Comparison of ENCODE assay signal across 24 cellular contexts in the genomic region with DNA sequence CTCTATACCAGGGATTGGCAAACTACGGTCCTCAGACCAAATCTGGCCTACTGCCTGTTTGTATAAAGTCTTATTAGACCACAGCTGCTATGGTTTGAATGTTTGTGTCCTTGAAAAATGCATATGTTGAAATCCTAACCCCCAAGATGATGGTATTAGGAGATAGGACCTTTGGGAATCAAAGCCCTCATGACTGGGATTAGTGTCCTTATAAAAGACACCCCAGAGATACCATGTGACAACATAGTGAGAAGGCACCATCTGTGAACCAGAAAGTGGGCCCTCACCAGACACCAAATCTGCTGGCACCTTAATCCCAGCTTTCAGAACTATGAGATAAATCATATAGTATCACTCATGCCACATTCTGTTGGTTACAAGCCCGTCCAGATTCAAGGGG. TPM values are rescaled to one million over a fixed set of nuclear protein-coding genes. Genes with fewer than 3 reads are reported as not detected.
A peak's percentile ranks its signal among the peaks of the same experiment; 100 is the strongest.
DNase-seq lines count a peak whose midpoint lies in the region; ATAC-seq, FAIRE-seq and TF ChIP-seq lines count a peak whose summit lies in the region.
"Had no signal": no experiment of that assay in that cellular context is flagged by ENCODE, and none has a peak within 500 bp of the region (broad histone marks: within the 10 kb centered on the region; RNA-seq: fewer than 3 reads in every experiment).

No MANE protein-coding gene starts in this region.

- H3K36me3 ChIP-seq in OCI-LY1 (ENCODE audit: insufficient read depth, low read length): peaks cover 80% of the 10 kb centered on the region
- no peaks in the 10 kb centered on the region for H3K36me3 ChIP-seq in mucosa of descending colon (ENCODE audit: low read depth)

- no peak for DNase-seq in CD4-positive, alpha-beta T cell
- no peak for DNase-seq in GM12891 (ENCODE audit: insufficient read length, low spot score)
- peak; percentile 74 for DNase-seq in fibroblast of gingiva (ENCODE audit: low read depth)
- DNase-seq in AG08396 (ENCODE audit: low spot score): no peak
- DNase-seq in MCF 10A (ENCODE audit: unreplicated experiment): no peak
- DNase-seq in activated CD4-positive, alpha-beta T cell treated with anti-CD3 and anti-CD28 coated beads for 4 hours: no peak
- DNase-seq in mucosa of descending colon: no peak
- DNase-seq: ACHN; BE2C; Calu3; CD4-positive, alpha-beta memory T cell; DND-41; GF-D8; GOT3; NCI-H1048; NCI-H1436 treated with DMSO at 0.1 percent for 48 hours; NCI-H2029 treated with DMSO at 0.1 percent for 48 hours; NCI-H526; NK-92 treated with Interleukin-12 subunit alpha and Interleukin-12 subunit beta, amount 100 ng/mL, for 24 hours; OCI-M1; RPMI8226; SIG-M5 had no signal

- no peak overlapping the region for H2AFZ ChIP-seq in OCI-LY1 (ENCODE audit: low read length)

- ATAC-seq in CD4-positive, alpha-beta T cell (ENCODE audit: poor library complexity): no peak
- ATAC-seq in mucosa of descending colon: no peak
- ATAC-seq: K562 had no signal

- H3K79me2 ChIP-seq in OCI-LY1 (ENCODE audit: insufficient read depth, low read length): peaks cover 51% of the 10 kb centered on the region

- no peak for TF ChIP-seq POLR2A in GM12891 (IDR thresholded peaks at IDR 0.05; ENCODE audit: low read depth, low read length)

- BruUV-seq in MCF 10A (replicated peaks; lab: Mats Ljungman, UMichigan): no TSS peak

- H3K27me3 ChIP-seq in CD4-positive, alpha-beta T cell (ENCODE audit: control insufficient read depth, insufficient read depth, low read length): no peaks in the 10 kb centered on the region
- no peaks in the 10 kb centered on the region for H3K27me3 ChIP-seq in OCI-LY1 (ENCODE audit: insufficient read depth, low read length)
- H3K27me3 ChIP-seq: BE2C had no signal

- H3K9ac ChIP-seq in OCI-LY1 (ENCODE audit: low read length): no peak overlapping the region

- H3K9me3 ChIP-seq in CD4-positive, alpha-beta T cell (ENCODE audit: control insufficient read depth, low read length): no peaks in the 10 kb centered on the region
- H3K9me3 ChIP-seq in OCI-LY1 (ENCODE audit: low read length) (no peaks in the 10 kb centered on the region), mucosa of descending colon (no peaks in the 10 kb centered on the region)
- H3K9me3 ChIP-seq: BE2C had no signal

- H3K4me3 ChIP-seq in OCI-LY1 (ENCODE audit: low read depth, low read length, poor library complexity, severe bottlenecking) (no peak overlapping the region), mucosa of descending colon (no peak overlapping the region)
- H3K4me3 ChIP-seq: K562 had no signal

- no peaks in the 10 kb centered on the region for H4K20me1 ChIP-seq in OCI-LY1 (ENCODE audit: insufficient read depth, low read length)

- H3K27me3 Mint-ChIP-seq in CD4-positive, alpha-beta T cell: no peaks in the 10 kb centered on the region
- H3K27me3 Mint-ChIP-seq in MCF 10A (ENCODE audit: insufficient read depth, unreplicated experiment): no peaks in the 10 kb centered on the region
- H3K27me3 Mint-ChIP-seq: CD4-positive, alpha-beta memory T cell had no signal

- no peak overlapping the region for H3K4me3 Mint-ChIP-seq in CD4-positive, alpha-beta T cell
- H3K4me3 Mint-ChIP-seq in MCF 10A (ENCODE audit: unreplicated experiment): no peak overlapping the region
- H3K4me3 Mint-ChIP-seq: CD4-positive, alpha-beta memory T cell had no signal

- peaks cover 10% of the 10 kb centered on the region; the same call in 1 of the 2 replicates for H3F3A ChIP-seq in OCI-LY1 (ENCODE audit: insufficient read depth, low read length)

- intact Hi-C loops in CD4-positive, alpha-beta T cell (cut with DNase I, micrococcal nuclease): no loop called here
- intact Hi-C loops in MCF 10A (cut with micrococcal nuclease): no loop called here
- intact Hi-C loops in mucosa of descending colon (cut with DNase I, micrococcal nuclease): no loop called here

- H3K4me1 ChIP-seq in OCI-LY1 (ENCODE audit: insufficient read depth, low read length, severe bottlenecking) (peaks cover 37% of the 10 kb centered on the region), mucosa of descending colon (ENCODE audit: low read depth) (peaks cover 10% of the 10 kb centered on the region)
- H3K4me1 ChIP-seq: BE2C had no signal

- H3K27ac Mint-ChIP-seq in CD4-positive, alpha-beta T cell: peak overlapping the region; percentile 59
- H3K27ac Mint-ChIP-seq in MCF 10A (ENCODE audit: low read depth, unreplicated experiment): no peak overlapping the region

- H3K36me3 Mint-ChIP-seq in CD4-positive, alpha-beta T cell (ENCODE audit: low read depth): peaks cover 71% of the 10 kb centered on the region
- H3K36me3 Mint-ChIP-seq in MCF 10A (ENCODE audit: insufficient read depth, unreplicated experiment): peaks cover 30% of the 10 kb centered on the region

- H3K27ac ChIP-seq in CD4-positive, alpha-beta T cell (ENCODE audit: low read depth, low read length): no peak overlapping the region
- peak overlapping the region; percentile 12 for H3K27ac ChIP-seq in OCI-LY1 (ENCODE audit: low read depth, low read length, poor library complexity, severe bottlenecking)

- H3K4me1 Mint-ChIP-seq in CD4-positive, alpha-beta T cell (ENCODE audit: low read depth): peaks cover 43% of the 10 kb centered on the region
- H3K4me1 Mint-ChIP-seq in MCF 10A (ENCODE audit: insufficient read depth, unreplicated experiment): peaks cover 10% of the 10 kb centered on the region

- no peak overlapping the region for H3K4me2 ChIP-seq in OCI-LY1 (ENCODE audit: low read length)

- no peaks in the 10 kb centered on the region for H3K9me3 Mint-ChIP-seq in CD4-positive, alpha-beta T cell
- H3K9me3 Mint-ChIP-seq in MCF 10A (ENCODE audit: unreplicated experiment): no peaks in the 10 kb centered on the region
- H3K9me3 Mint-ChIP-seq: CD4-positive, alpha-beta memory T cell had no signal

- CTCF ChIA-PET in CD4-positive, alpha-beta T cell (lab: Charles Lee): no interaction called here
- CTCF ChIA-PET in MCF 10A (lab: Yijun Ruan, JAX): interaction anchor here (0.6 kb wide), 1 partner anchor 9 kb away, joined by 3 read pairs; no protein-coding TSS in a partner anchor

- FAIRE-seq in GM12891 (lab: Jason Lieb, UNC): peak; percentile 74
- FAIRE-seq: K562 had no signal

- H3K9me2 ChIP-seq in OCI-LY1 (ENCODE audit: low read depth, low read length): no peaks in the 10 kb centered on the region

- no peak for TF ChIP-seq CTCF in CD4-positive, alpha-beta T cell (IDR thresholded peaks at IDR 0.05)
- TF ChIP-seq CTCF in OCI-LY1 (IDR thresholded peaks at IDR 0.05; ENCODE audit: low read length): no peak
- no peak for TF ChIP-seq CTCF in MCF 10A (IDR thresholded peaks at IDR 0.05; ENCODE audit: unreplicated experiment)
- no peak for TF ChIP-seq CTCF in mucosa of descending colon (IDR thresholded peaks at IDR 0.05)

- POLR2A ChIA-PET in CD4-positive, alpha-beta T cell (lab: Charles Lee): no interaction called here
- POLR2A ChIA-PET in MCF 10A (lab: Yijun Ruan, JAX): no interaction called here

TF ChIP-seq in GM12891, 5 proteins besides CTCF, POLR2A, EP300 and RAD21:
- TF ChIP-seq POLR2AphosphoS5 (IDR thresholded peaks at IDR 0.05; ENCODE audit: low read depth, low read length): no peak

RNA-seq across cellular contexts. Expression of gene HMCES, which starts 7.4 kb away (rescaled TPM):
- 10 to 100 TPM; 63.5 to 64.0 TPM for total RNA-seq in CD4-positive, alpha-beta T cell
- 42.1 TPM for polyA plus RNA-seq in GM12891 (2012; ENCODE audit: low read depth, missing spikeins)
- 29.4 and 42.8 TPM in 2 replicates for total RNA-seq in MCF 10A (2022)
- total RNA-seq in mucosa of descending colon: 10 to 100 TPM; 37.0 to 44.1 (median 41.4) TPM

RNA-seq across cellular contexts. Expression of gene COPG1, which starts 36.7 kb away (rescaled TPM):
- 10 to 100 TPM; 77.7 to 79.3 TPM for total RNA-seq in CD4-positive, alpha-beta T cell
- 104 TPM for polyA plus RNA-seq in GM12891 (2012; ENCODE audit: low read depth, missing spikeins)
- 225 and 298 TPM in 2 replicates for total RNA-seq in MCF 10A (2022)
- total RNA-seq in mucosa of descending colon: 100 to 1,000 TPM; 157 to 274 (median 228) TPM
